7 cellular contexts compared by ENCODE assay signal in genomic region chr12:1662761-1663439, GRCh38. TPM values are rescaled to one million over a fixed set of nuclear protein-coding genes. Genes with fewer than 3 reads are reported as not detected.
DNase-seq lines count a peak whose midpoint lies in the region; ATAC-seq and TF ChIP-seq lines count a peak whose summit lies in the region.

No MANE protein-coding gene starts in this region.

- H4K8ac ChIP-seq in trophoblast cell (ENCODE audit: low read depth, low read length) = peak overlapping the region; percentile 3

- no peak overlapping the region for H3K23ac ChIP-seq in trophoblast cell (ENCODE audit: low read length)

- H3K36me3 Mint-ChIP-seq in activated T-cell treated with anti-CD3 and anti-CD28 coated beads, Interleukin-2, amount 50 U/mL, for 4 hours (ENCODE audit: insufficient read depth) = no peaks in the 10 kb centered on the region

- H3K36me3 ChIP-seq in HUES64 (ENCODE audit: insufficient read depth, low read length) (no peaks in the 10 kb centered on the region), trophoblast cell (ENCODE audit: control insufficient read depth in 1 of 2, insufficient read depth in 2 of 2, low read length in 2 of 2) (no peaks in the 10 kb centered on the region)

- peak; percentile 18 for DNase-seq in activated T-cell treated with anti-CD3 and anti-CD28 coated beads, Interleukin-2, amount 50 U/mL, for 4 hours
- DNase-seq in fibroblast of mammary gland (ENCODE audit: low read depth) (peak; percentile 28), trophoblast cell (peak; percentile 84 to 91), KBM-7 (no peak), hypothalamus (lab: John Stamatoyannopoulos, UW) (no peak)

- H4K91ac ChIP-seq in trophoblast cell (ENCODE audit: low read depth, low read length) = no peak overlapping the region

- peak overlapping the region; percentile 1 for H3K18ac ChIP-seq in trophoblast cell (ENCODE audit: low read length)

- no peaks in the 10 kb centered on the region for H3K9me3 Mint-ChIP-seq in activated T-cell treated with anti-CD3 and anti-CD28 coated beads, Interleukin-2, amount 50 U/mL, for 4 hours

- H3K14ac ChIP-seq in trophoblast cell (ENCODE audit: low read length) = no peak overlapping the region

- H3K27ac ChIP-seq in HUES64 (ENCODE audit: low read depth, low read length) (peak overlapping the region; percentile 50; the same call in 1 of the 2 replicates), trophoblast cell (ENCODE audit: low read depth, low read length) (no peak overlapping the region)

- H3K4me1 ChIP-seq in HUES64 (ENCODE audit: insufficient read depth, low read length) (no peaks in the 10 kb centered on the region), trophoblast cell (ENCODE audit: control insufficient read depth in 1 of 2, insufficient read depth in 2 of 2, low read length in 2 of 2) (peaks cover 4 to 6% of the 10 kb centered on the region in 2 experiments)

- in situ Hi-C loops in KBM-7 (cut with MboI; ENCODE audit: low pct_unique_long_range_greater_than_20kb, low sequenced_read_pairs) = no loop called here

- H3K4ac ChIP-seq in trophoblast cell (ENCODE audit: low read depth, low read length) = no peak overlapping the region

- H3K79me1 ChIP-seq in trophoblast cell (ENCODE audit: low read length) = no peaks in the 10 kb centered on the region

- no peaks in the 10 kb centered on the region for H3K27me3 Mint-ChIP-seq in activated T-cell treated with anti-CD3 and anti-CD28 coated beads, Interleukin-2, amount 50 U/mL, for 4 hours (ENCODE audit: low read depth)

- H3K9ac ChIP-seq in HUES64 (ENCODE audit: low read depth, low read length) (no peak overlapping the region), trophoblast cell (ENCODE audit: low read length) (no peak overlapping the region)

- peak overlapping the region; percentile 12 for H2AFZ ChIP-seq in trophoblast cell (ENCODE audit: insufficient read depth, low read length, poor library complexity)

- no peak for ATAC-seq in activated T-cell treated with anti-CD3 and anti-CD28 coated beads, Interleukin-2, amount 50 U/mL, for 4 hours
- no peak for ATAC-seq in HG03039 (IDR thresholded peaks at IDR 0.05; ENCODE audit: unreplicated experiment)

- H2BK120ac ChIP-seq in trophoblast cell (ENCODE audit: insufficient read depth, low read length, poor library complexity) = no peak overlapping the region

- H3K4me3 Mint-ChIP-seq in activated T-cell treated with anti-CD3 and anti-CD28 coated beads, Interleukin-2, amount 50 U/mL, for 4 hours = peak overlapping the region; percentile 61

- H3K27me3 ChIP-seq in HUES64 (ENCODE audit: insufficient read depth, low read length) = peaks cover 32% of the 10 kb centered on the region
- H3K27me3 ChIP-seq in trophoblast cell (ENCODE audit: insufficient read depth, low read length) = no peaks in the 10 kb centered on the region

- no peak overlapping the region for H4K12ac ChIP-seq in trophoblast cell (ENCODE audit: low read depth, low read length)

- H3K4me1 Mint-ChIP-seq in activated T-cell treated with anti-CD3 and anti-CD28 coated beads, Interleukin-2, amount 50 U/mL, for 4 hours (ENCODE audit: low read depth) = peaks cover 42% of the 10 kb centered on the region

- H2AK5ac ChIP-seq in trophoblast cell (ENCODE audit: low read length) = no peak overlapping the region

- peak overlapping the region; percentile 60 for H3K4me3 ChIP-seq in HUES64 (ENCODE audit: low read length)
- H3K4me3 ChIP-seq in fibroblast of mammary gland (ENCODE audit: control insufficient read depth, low read depth, low read length) = no peak overlapping the region
- H3K4me3 ChIP-seq in trophoblast cell (ENCODE audit: low read depth, low read length) = peak overlapping the region; percentile 21

- peak overlapping the region; percentile 54 for H3K4me2 ChIP-seq in trophoblast cell (ENCODE audit: low read length)

- H2BK5ac ChIP-seq in trophoblast cell (ENCODE audit: low read depth, low read length, poor library complexity) = no peak overlapping the region

- H2BK12ac ChIP-seq in trophoblast cell (ENCODE audit: low read length) = no peak overlapping the region

- no peaks in the 10 kb centered on the region for H3K79me2 ChIP-seq in trophoblast cell (ENCODE audit: control insufficient read depth, insufficient read depth, low read length, poor library complexity)

- 2% methylated on average over 46 of the region's 46 CpGs for WGBS in HUES64
- no CpG with 5 or more reads among the region's 46 CpGs for whole genome bisulfite sequencing in trophoblast cell (ENCODE audit: extremely low coverage, insufficient coverage, insufficient read length)

- TF ChIP-seq CTCF in fibroblast of mammary gland (conservative IDR thresholded peaks at IDR 0.05; ENCODE audit: control insufficient read depth, insufficient read depth, low read depth, low read length) = peak; percentile 25

- no peaks in the 10 kb centered on the region for H3K9me3 ChIP-seq in HUES64 (ENCODE audit: insufficient read depth, low read depth, low read length)
- no peaks in the 10 kb centered on the region for H3K9me3 ChIP-seq in trophoblast cell (ENCODE audit: insufficient read depth, low read depth, low read length)

RNA-seq across cellular contexts. Expression of gene ADIPOR2, which starts 28.0 kb away (rescaled TPM):
- polyA plus RNA-seq in HUES64 (2013, experiment 1 of 2) = 28.3 TPM
- polyA plus RNA-seq in HUES64 (2013, experiment 2 of 2) = 30.1 TPM
- 10 to 100 TPM; 45.0 to 54.2 (median 46.8) TPM for total RNA-seq in activated T-cell treated with anti-CD3 and anti-CD28 coated beads, Interleukin-2, amount 50 U/mL, for 4 hours
- 37.0 and 37.3 TPM in 2 replicates for polyA plus RNA-seq in trophoblast cell (2013)

RNA-seq across cellular contexts. Expression of gene WNT5B, which starts 33.9 kb away (rescaled TPM):
- 14.6 TPM for polyA plus RNA-seq in HUES64 (2013, experiment 1 of 2)
- 13.5 TPM for polyA plus RNA-seq in HUES64 (2013, experiment 2 of 2)
- under 1 TPM in 1 of 3 donors, not detected in 2; 0.13 TPM for total RNA-seq in activated T-cell treated with anti-CD3 and anti-CD28 coated beads, Interleukin-2, amount 50 U/mL, for 4 hours
- polyA plus RNA-seq in trophoblast cell (2013) = 15.8 and 15.9 TPM in 2 replicates

Comparison
In these comparisons a context has a peak if more than half of its experiments do, and no peak if none do; other contexts are left out.
1. DNase-seq: peak in activated T-cell treated with anti-CD3 and anti-CD28 coated beads, Interleukin-2, amount 50 U/mL, for 4 hours (single experiment), fibroblast of mammary gland (single experiment) and trophoblast cell (2 of 2); none in KBM-7 (single experiment) and hypothalamus (0 of 51).